In genomic region chr7:19705663-19706062, GRCh38 we compare ENCODE assay signal across 1 cellular context.
TF ChIP-seq lines count a peak whose summit lies in the region.

No MANE protein-coding gene starts in this region.

TF ChIP-seq in WTC11, 78 proteins besides CTCF, POLR2A, EP300 and RAD21 (continued from another document):
- TF ChIP-seq ZNF532 (CRISPR knock-in tag; IDR thresholded peaks at IDR 0.05; ENCODE audit: borderline replicate concordance) (no peak), ZNF416 (CRISPR knock-in tag; IDR thresholded peaks at IDR 0.05) (no peak), SOX15 (CRISPR knock-in tag; IDR thresholded peaks at IDR 0.05) (no peak), USF2 (CRISPR knock-in tag; IDR thresholded peaks at IDR 0.05) (no peak), ATF6 (CRISPR knock-in tag; IDR thresholded peaks at IDR 0.05) (no peak), TCF7 (CRISPR knock-in tag; IDR thresholded peaks at IDR 0.05; ENCODE audit: low read depth) (no peak)
- TF ChIP-seq, protein P1, sequence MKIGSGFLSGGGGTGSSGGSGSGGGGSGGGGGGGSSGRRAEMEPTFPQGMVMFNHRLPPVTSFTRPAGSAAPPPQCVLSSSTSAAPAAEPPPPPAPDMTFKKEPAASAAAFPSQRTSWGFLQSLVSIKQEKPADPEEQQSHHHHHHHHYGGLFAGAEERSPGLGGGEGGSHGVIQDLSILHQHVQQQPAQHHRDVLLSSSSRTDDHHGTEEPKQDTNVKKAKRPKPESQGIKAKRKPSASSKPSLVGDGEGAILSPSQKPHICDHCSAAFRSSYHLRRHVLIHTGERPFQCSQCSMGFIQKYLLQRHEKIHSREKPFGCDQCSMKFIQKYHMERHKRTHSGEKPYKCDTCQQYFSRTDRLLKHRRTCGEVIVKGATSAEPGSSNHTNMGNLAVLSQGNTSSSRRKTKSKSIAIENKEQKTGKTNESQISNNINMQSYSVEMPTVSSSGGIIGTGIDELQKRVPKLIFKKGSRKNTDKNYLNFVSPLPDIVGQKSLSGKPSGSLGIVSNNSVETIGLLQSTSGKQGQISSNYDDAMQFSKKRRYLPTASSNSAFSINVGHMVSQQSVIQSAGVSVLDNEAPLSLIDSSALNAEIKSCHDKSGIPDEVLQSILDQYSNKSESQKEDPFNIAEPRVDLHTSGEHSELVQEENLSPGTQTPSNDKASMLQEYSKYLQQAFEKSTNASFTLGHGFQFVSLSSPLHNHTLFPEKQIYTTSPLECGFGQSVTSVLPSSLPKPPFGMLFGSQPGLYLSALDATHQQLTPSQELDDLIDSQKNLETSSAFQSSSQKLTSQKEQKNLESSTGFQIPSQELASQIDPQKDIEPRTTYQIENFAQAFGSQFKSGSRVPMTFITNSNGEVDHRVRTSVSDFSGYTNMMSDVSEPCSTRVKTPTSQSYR (CRISPR knock-in tag; IDR thresholded peaks at IDR 0.05): no peak
- TF ChIP-seq, protein P2, sequence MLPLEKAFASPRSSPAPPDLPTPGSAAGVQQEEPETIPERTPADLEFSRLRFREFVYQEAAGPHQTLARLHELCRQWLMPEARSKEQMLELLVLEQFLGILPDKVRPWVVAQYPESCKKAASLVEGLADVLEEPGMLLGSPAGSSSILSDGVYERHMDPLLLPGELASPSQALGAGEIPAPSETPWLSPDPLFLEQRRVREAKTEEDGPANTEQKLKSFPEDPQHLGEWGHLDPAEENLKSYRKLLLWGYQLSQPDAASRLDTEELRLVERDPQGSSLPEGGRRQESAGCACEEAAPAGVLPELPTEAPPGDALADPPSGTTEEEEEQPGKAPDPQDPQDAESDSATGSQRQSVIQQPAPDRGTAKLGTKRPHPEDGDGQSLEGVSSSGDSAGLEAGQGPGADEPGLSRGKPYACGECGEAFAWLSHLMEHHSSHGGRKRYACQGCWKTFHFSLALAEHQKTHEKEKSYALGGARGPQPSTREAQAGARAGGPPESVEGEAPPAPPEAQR (CRISPR knock-in tag; IDR thresholded peaks at IDR 0.05): no peak
TF ChIP-seq in WTC11: peak in this region for 0.
